Comparison of ENCODE assay signal across 13 cellular contexts in the genomic region with DNA sequence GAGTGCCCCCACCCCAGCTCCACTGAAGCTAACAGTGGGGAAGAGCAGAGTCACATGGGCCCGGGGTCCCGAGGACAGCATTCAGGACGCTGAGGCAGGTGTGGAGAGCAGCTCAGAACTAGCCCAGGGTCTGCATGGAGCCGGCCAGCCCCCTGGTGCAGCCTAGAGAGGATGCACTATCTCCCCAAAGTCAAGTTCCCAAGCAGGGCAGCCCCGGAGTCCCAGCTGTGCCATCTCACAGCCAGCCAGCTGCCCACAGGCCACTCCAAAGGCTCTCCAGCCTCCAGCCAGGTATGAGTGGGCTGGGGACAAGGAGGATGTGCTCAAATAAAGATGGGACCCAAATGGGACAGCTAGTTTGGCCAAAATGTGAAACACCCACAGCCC. TPM values are rescaled to one million over a fixed set of nuclear protein-coding genes. Genes with fewer than 3 reads are reported as not detected.
DNase-seq lines count a peak whose midpoint lies in the region; ATAC-seq and TF ChIP-seq lines count a peak whose summit lies in the region.
"Had no signal": no experiment of that assay in that cellular context is flagged by ENCODE, and none has a peak within 500 bp of the region (broad histone marks: within the 10 kb centered on the region; RNA-seq: fewer than 3 reads in every experiment).

No MANE protein-coding gene starts in this region.

- H3K27ac Mint-ChIP-seq in GM23338 = 0 out of 2 replicates have a peak overlapping the region, but pooled peaks have one; percentile 82

- no peak for ATAC-seq in GM23338

- DNase-seq in GM23338 (ENCODE audit: low spot score) (no peak), SJSA1 (ENCODE audit: low read depth in 1 of 2, low spot score in 2 of 2) (no peak), hepatocyte (ENCODE audit: low spot score) (no peak), GM10248 (ENCODE audit: extremely low spot score) (no peak), GM19238 (ENCODE audit: insufficient read length, low spot score) (no peak)
- DNase-seq in stimulated activated CD4-positive, alpha-beta T cell treated with anti-CD3 and anti-CD28 coated beads, Interleukin-15, amount 100 ng/mL, for 24 hours = no peak
- DNase-seq: activated CD4-positive, alpha-beta T cell treated with anti-CD3 and anti-CD28 coated beads for 48 hours; CD4-positive, CD25-positive, alpha-beta regulatory T cell; NCI-H1694 treated with DMSO at 0.1 percent for 48 hours; NCI-H69 had no signal

- H3K36me3 Mint-ChIP-seq in GM23338 (ENCODE audit: low read depth) = peaks cover 23% of the 10 kb centered on the region

- peaks cover 5% of the 10 kb centered on the region; the same call in 2 of the 3 replicates for H3K4me1 Mint-ChIP-seq in GM23338

- TF ChIP-seq CTCF in GM23338 (conservative IDR thresholded peaks at IDR 0.05; ENCODE audit: low read depth in 2 of 2) = no peak
- no peak for TF ChIP-seq CTCF in hepatocyte (IDR thresholded peaks at IDR 0.05; ENCODE audit: poor library complexity)
- TF ChIP-seq CTCF in GM10248 (IDR thresholded peaks at IDR 0.05; ENCODE audit: control extremely low read depth, extremely low read depth, low read depth, missing control alignments) = no peak

- H3K27me3 ChIP-seq in GM23338 (ENCODE audit: insufficient read depth) (no peaks in the 10 kb centered on the region), SJSA1 (replicated peaks) (no peaks in the 10 kb centered on the region), hepatocyte (no peaks in the 10 kb centered on the region), subcutaneous abdominal adipose tissue (ENCODE audit: control insufficient read depth in 5 of 5, insufficient read depth in 4 of 5, low read length in 5 of 5) (peaks cover 0 to 2% (median 0%) of the 10 kb centered on the region in 5 donors)

- no peak overlapping the region for H3K4me2 ChIP-seq in GM23338
- H3K4me2 ChIP-seq in hepatocyte = no peak overlapping the region

- H3F3A ChIP-seq in GM23338 (replicated peaks; ENCODE audit: low read depth) = no peaks in the 10 kb centered on the region

- H3K27ac ChIP-seq in GM23338 (ENCODE audit: low read depth) (no peak overlapping the region), SJSA1 (0 out of 2 replicates have a peak overlapping the region, but pooled peaks have one; percentile 67), hepatocyte (peak overlapping the region; percentile 89), subcutaneous abdominal adipose tissue (ENCODE audit: low read depth, low read length) (peak overlapping the region; percentile 69)

- H3K9me3 ChIP-seq in SJSA1 (replicated peaks) (no peaks in the 10 kb centered on the region), hepatocyte (ENCODE audit: low read depth) (no peaks in the 10 kb centered on the region), subcutaneous abdominal adipose tissue (ENCODE audit: control insufficient read depth in 5 of 5, low read length in 5 of 5) (no peaks in the 10 kb centered on the region)
- H3K9me3 ChIP-seq: prostate gland had no signal

- POLR2A ChIA-PET in GM10248 (lab: Yijun Ruan, JAX) = no interaction called here

- H3K9ac ChIP-seq in subcutaneous abdominal adipose tissue (ENCODE audit: low read length in 5 of 5) = peak overlapping the region in 3 of 5 donors; percentile 2 to 52 (median 35)

- H2AFZ ChIP-seq in GM23338 (no peak overlapping the region), hepatocyte (no peak overlapping the region)

- CTCF ChIA-PET in GM10248 (lab: Yijun Ruan, JAX) = interaction anchor here (2.4 to 7.8 kb wide), 2 partner anchors 13 to 15 kb away, joined by 7 to 77 read pairs; no protein-coding TSS in a partner anchor

- no peaks in the 10 kb centered on the region; the same call in 2 of the 3 replicates for H3K9me3 Mint-ChIP-seq in GM23338
- H3K9me3 Mint-ChIP-seq: brain; CD4-positive, CD25-positive, alpha-beta regulatory T cell had no signal

- H3K79me2 ChIP-seq in GM23338 (replicated peaks; ENCODE audit: insufficient read depth) (no peaks in the 10 kb centered on the region), hepatocyte (peaks cover 15% of the 10 kb centered on the region)

- H4K20me1 ChIP-seq in GM23338 (replicated peaks; ENCODE audit: insufficient read depth) = no peaks in the 10 kb centered on the region
- no peaks in the 10 kb centered on the region for H4K20me1 ChIP-seq in hepatocyte (ENCODE audit: insufficient read depth, poor library complexity, severe bottlenecking)

- H3K36me3 ChIP-seq in GM23338 (ENCODE audit: insufficient read depth) = no peaks in the 10 kb centered on the region
- H3K36me3 ChIP-seq in SJSA1 = peaks cover 42% of the 10 kb centered on the region
- H3K36me3 ChIP-seq in hepatocyte (replicated peaks; ENCODE audit: insufficient read depth, low read depth) = no peaks in the 10 kb centered on the region
- peaks cover 3 to 54% (median 43%) of the 10 kb centered on the region in 5 donors for H3K36me3 ChIP-seq in subcutaneous abdominal adipose tissue (ENCODE audit: control insufficient read depth in 5 of 5, insufficient read depth in 5 of 5, low read length in 5 of 5)
- H3K36me3 ChIP-seq: prostate gland had no signal

- H3K9me2 ChIP-seq in GM23338 (ENCODE audit: insufficient read depth) (no peaks in the 10 kb centered on the region), hepatocyte (replicated peaks; ENCODE audit: insufficient read depth) (no peaks in the 10 kb centered on the region)

- no peak overlapping the region for H3K4me3 Mint-ChIP-seq in GM23338
- H3K4me3 Mint-ChIP-seq: brain; CD4-positive, CD25-positive, alpha-beta regulatory T cell had no signal

- H3K27me3 Mint-ChIP-seq in GM23338 (ENCODE audit: insufficient read depth, low read depth, poor library complexity) = peaks cover 12% of the 10 kb centered on the region
- H3K27me3 Mint-ChIP-seq: brain; CD4-positive, CD25-positive, alpha-beta regulatory T cell had no signal

- H3K4me3 ChIP-seq in GM23338 (no peak overlapping the region), SJSA1 (no peak overlapping the region), hepatocyte (no peak overlapping the region), subcutaneous abdominal adipose tissue (ENCODE audit: low read depth in 1 of 5, low read length in 5 of 5) (no peak overlapping the region)
- H3K4me3 ChIP-seq: prostate gland had no signal

- 91% methylated on average over 5 of the region's 5 CpGs for WGBS in hepatocyte (ENCODE audit: low lambda C conversion rate, missing lambda C conversion rate)

- H3K4me1 ChIP-seq in GM23338 (ENCODE audit: insufficient read depth) (no peaks in the 10 kb centered on the region), SJSA1 (replicated peaks) (peaks cover 46% of the 10 kb centered on the region), hepatocyte (ENCODE audit: insufficient read depth) (peaks cover 23% of the 10 kb centered on the region), subcutaneous abdominal adipose tissue (ENCODE audit: control insufficient read depth in 5 of 5, insufficient read depth in 5 of 5, low read length in 5 of 5) (peaks cover 7 to 63% (median 49%) of the 10 kb centered on the region in 5 donors)

TF ChIP-seq in GM23338, 12 proteins besides CTCF, POLR2A, EP300 and RAD21 (continues in another document):
- TF ChIP-seq ZNF114 (CRISPR knock-in tag; IDR thresholded peaks at IDR 0.05) = no peak
- no peak for TF ChIP-seq STAT1 (IDR thresholded peaks at IDR 0.05; ENCODE audit: unreplicated experiment)
- TF ChIP-seq CREB1 (CRISPR knock-in tag; IDR thresholded peaks at IDR 0.05; ENCODE audit: low read depth) = no peak

RNA-seq across cellular contexts. Expression of a gene that starts 41.0 kb away (rescaled TPM):
- 52.7 and 56.4 TPM in 2 replicates for total RNA-seq in GM23338 (2014; rRNA removed; shearing (Covaris generic))
- 30.0 and 30.1 TPM in 2 replicates for polyA plus RNA-seq in GM23338 (2016; fragmentation: Nextera tagmentation; extraction: Ambion mirVana)
- 68.6 and 76.5 TPM in 2 replicates for total RNA-seq in SJSA1 (2014; rRNA removed; shearing (Covaris generic))
- 107 and 109 TPM in 2 replicates for total RNA-seq in hepatocyte
- polyA plus RNA-seq in hepatocyte = 113 and 122 TPM in 2 replicates
